In the genomic region with DNA sequence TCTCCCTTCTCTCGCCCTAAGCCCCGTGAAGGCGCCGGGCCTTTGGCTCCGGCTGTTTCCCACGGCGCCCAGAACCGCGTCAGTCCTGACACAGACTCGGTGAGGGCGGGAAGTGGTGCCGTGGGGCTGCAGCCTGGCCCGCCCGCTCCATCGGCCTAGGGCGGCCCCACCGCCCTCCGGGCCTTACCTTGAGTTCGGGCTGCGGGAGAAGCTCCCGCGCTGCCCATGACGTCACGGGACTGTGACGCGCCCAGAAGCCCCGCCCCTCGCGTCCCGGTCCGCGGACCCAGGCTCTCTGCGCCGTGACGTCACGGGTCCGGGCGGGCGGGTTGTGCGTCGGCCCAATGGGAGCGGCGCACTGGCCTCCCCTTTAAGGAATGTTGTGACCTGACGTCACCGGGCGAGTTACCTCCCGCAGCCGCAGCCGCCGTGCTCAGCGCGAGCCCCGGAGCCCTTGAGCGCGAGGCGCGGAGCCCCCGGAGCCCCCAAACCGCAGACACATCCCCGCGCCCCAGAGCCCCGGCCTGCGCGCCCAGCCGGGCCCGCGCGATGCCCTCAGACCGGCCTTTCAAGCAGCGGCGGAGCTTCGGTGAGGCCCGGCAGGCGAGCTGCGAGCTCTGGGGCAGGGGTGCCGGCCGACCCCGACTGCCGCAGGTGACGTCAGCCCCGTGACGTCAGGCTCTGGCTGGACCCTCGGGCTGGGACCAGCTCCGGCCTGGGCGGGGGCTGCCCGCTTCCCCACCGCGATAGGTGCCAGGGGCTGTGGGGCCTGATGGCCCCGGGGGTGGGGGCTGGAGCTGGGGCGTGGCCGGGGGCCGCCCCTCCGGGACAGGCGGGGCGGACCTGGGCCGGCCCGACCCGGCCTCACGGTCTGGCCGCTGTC, we compare ENCODE assay signal across 8 cellular contexts. TPM values are rescaled to one million over a fixed set of nuclear protein-coding genes. Genes with fewer than 3 reads are reported as not detected.
A peak's percentile ranks its signal among the peaks of the same experiment; 100 is the strongest.
DNase-seq lines count a peak whose midpoint lies in the region; ATAC-seq and TF ChIP-seq lines count a peak whose summit lies in the region.

A gene (plus strand): TSS at position 399 of the 883 bp plus-strand sequence. CDS start 151 bp downstream, at position 550.

- peak; percentile 95 for ATAC-seq in upper lobe of right lung

- DNase-seq in GM13977 (ENCODE audit: low spot score) (peak; percentile 96), HL-60 (ENCODE audit: low read depth in 1 of 2, low spot score in 1 of 2) (peak; percentile 8 to 48), T-helper 22 cell (ENCODE audit: low read depth) (peak; percentile 96), astrocyte of the spinal cord (ENCODE audit: low read depth, low spot score) (peak; percentile 97), hepatic stellate cell (ENCODE audit: low spot score) (peak; percentile 97), putamen (ENCODE audit: low spot score) (peak; percentile 95), upper lobe of right lung (peak; percentile 97), WERI-Rb-1 (no peak)

- H3K36me3 ChIP-seq in upper lobe of right lung (no peaks in the 10 kb centered on the region), WERI-Rb-1 (peaks cover 2% of the 10 kb centered on the region)

- H3K27ac ChIP-seq in HL-60 (replicated peaks) = no peak within 1 kb of the TSS
- H3K27ac ChIP-seq in upper lobe of right lung = peak within 1 kb of the TSS; percentile 94
- H3K27ac ChIP-seq in WERI-Rb-1 = no peak within 1 kb of the TSS

- H3K4me3 ChIP-seq in HL-60 (replicated peaks; ENCODE audit: insufficient read depth, low read length) (peak within 1 kb of the TSS; percentile 21), astrocyte of the spinal cord (ENCODE audit: low read depth, low read length) (peak within 1 kb of the TSS; percentile 76), upper lobe of right lung (peak within 1 kb of the TSS; percentile 89), WERI-Rb-1 (ENCODE audit: low read depth, low read length) (no peak within 1 kb of the TSS)

- TF ChIP-seq CTCF in GM13977 (IDR thresholded peaks at IDR 0.05; ENCODE audit: extremely low read depth, insufficient read depth, missing control alignments) (no peak), HL-60 (IDR thresholded peaks at IDR 0.05; ENCODE audit: insufficient read depth, low read length) (no peak), astrocyte of the spinal cord (IDR thresholded peaks at IDR 0.05; ENCODE audit: low read depth, low read length) (no peak), upper lobe of right lung (IDR thresholded peaks at IDR 0.05) (no peak), WERI-Rb-1 (IDR thresholded peaks at IDR 0.05; ENCODE audit: low read depth, low read length) (no peak)

- peaks cover 8% of the 10 kb centered on the region for H3K4me1 ChIP-seq in upper lobe of right lung

- intact Hi-C loops in upper lobe of right lung (cut with DNase I) = no loop called here

- H3K9me3 ChIP-seq in upper lobe of right lung (no peaks in the 10 kb centered on the region), WERI-Rb-1 (ENCODE audit: severe bottlenecking) (no peaks in the 10 kb centered on the region)

- in situ Hi-C loops in GM13977 (cut with MboI; ENCODE audit: low pct_unique_long_range_greater_than_20kb, low sequenced_read_pairs, unreplicated experiment) = no loop called here
- in situ Hi-C loops in astrocyte of the spinal cord (cut with HindIII; ENCODE audit: low sequenced_read_pairs) = no loop called here

- H3K27me3 ChIP-seq in HL-60 (ENCODE audit: insufficient read depth, poor library complexity, severe bottlenecking) (no peaks in the 10 kb centered on the region), upper lobe of right lung (no peaks in the 10 kb centered on the region), WERI-Rb-1 (ENCODE audit: insufficient read depth, low read depth, severe bottlenecking) (no peaks in the 10 kb centered on the region)

RNA-seq across cellular contexts. Expression of the gene that starts here (rescaled TPM):
- total RNA-seq in upper lobe of right lung = 45.9 TPM
